Comparison of ENCODE assay signal across 14 cellular contexts in genomic region chr21:43312751-43313169, GRCh38.
DNase-seq lines count a peak whose midpoint lies in the region; ATAC-seq and TF ChIP-seq lines count a peak whose summit lies in the region.
"Had no signal": no experiment of that assay in that cellular context is flagged by ENCODE, and none has a peak within 500 bp of the region (broad histone marks: within the 10 kb centered on the region; RNA-seq: fewer than 3 reads in every experiment).

No MANE protein-coding gene starts in this region.

- DNase-seq in activated CD8-positive, alpha-beta T cell treated with anti-CD3 and anti-CD28 coated beads, Interleukin-2, amount 10 ng/mL, durations not matched to agents 7 days and 5 days = peak; percentile 47
- DNase-seq in activated CD8-positive, alpha-beta T cell treated with anti-CD3 and anti-CD28 coated beads for 36 hours = no peak
- no peak for DNase-seq in RWPE2 (ENCODE audit: low spot score)
- peak; percentile 81 for DNase-seq in stomach
- DNase-seq in amygdala (lab: John Stamatoyannopoulos, UW) = no peak
- DNase-seq in midbrain (lab: John Stamatoyannopoulos, UW) = no peak
- no peak for DNase-seq in T-cell
- DNase-seq: islet precursor cell, naive B cell, NCI-H446 treated with DMSO at 0.1 percent for 48 hours, sigmoid colon had no signal

- no peaks in the 10 kb centered on the region for H3K9me3 ChIP-seq in RWPE2 (ENCODE audit: severe bottlenecking)
- H3K9me3 ChIP-seq in stomach = peaks cover 0 to 4% (median 2%) of the 10 kb centered on the region in 4 donors

- no peaks in the 10 kb centered on the region for H3K36me3 ChIP-seq in RWPE2 (ENCODE audit: low read depth)
- no peaks in the 10 kb centered on the region for H3K36me3 ChIP-seq in stomach
- H3K36me3 ChIP-seq: sigmoid colon, tibial nerve had no signal

- intact Hi-C loops in activated CD8-positive, alpha-beta T cell treated with anti-CD3 and anti-CD28 coated beads for 36 hours (cut with micrococcal nuclease) = no loop called here
- intact Hi-C loops in stomach (cut with DNase I; ENCODE audit: low total_unique reads) = no loop called here

- H3K27me3 Mint-ChIP-seq in activated CD8-positive, alpha-beta T cell treated with anti-CD3 and anti-CD28 coated beads, Interleukin-2, amount 10 ng/mL, durations not matched to agents 7 days and 5 days (ENCODE audit: low read depth) = no peaks in the 10 kb centered on the region
- H3K27me3 Mint-ChIP-seq in activated CD8-positive, alpha-beta T cell treated with anti-CD3 and anti-CD28 coated beads for 36 hours = peaks cover 2% of the 10 kb centered on the region
- peaks cover 10 to 17% of the 10 kb centered on the region in 2 donors for H3K27me3 Mint-ChIP-seq in T-cell

- H3K27ac Mint-ChIP-seq in activated CD8-positive, alpha-beta T cell treated with anti-CD3 and anti-CD28 coated beads, Interleukin-2, amount 10 ng/mL, durations not matched to agents 7 days and 5 days = peak overlapping the region; percentile 83
- no peak overlapping the region for H3K27ac Mint-ChIP-seq in activated CD8-positive, alpha-beta T cell treated with anti-CD3 and anti-CD28 coated beads for 36 hours
- H3K27ac Mint-ChIP-seq in T-cell = no peak overlapping the region
- H3K27ac Mint-ChIP-seq: activated naive CD4-positive, alpha-beta T cell treated with anti-CD3 and anti-CD28 coated beads, Interleukin-2, amount 50 U/mL, for 72 hours had no signal

- no peak for TF ChIP-seq EP300 in stomach (IDR thresholded peaks at IDR 0.05)

- H3K4me3 ChIP-seq in RWPE2 (ENCODE audit: severe bottlenecking) (no peak overlapping the region), stomach (no peak overlapping the region)
- H3K4me3 ChIP-seq: sigmoid colon, tibial nerve had no signal

- H3K9me3 Mint-ChIP-seq in activated CD8-positive, alpha-beta T cell treated with anti-CD3 and anti-CD28 coated beads, Interleukin-2, amount 10 ng/mL, durations not matched to agents 7 days and 5 days (ENCODE audit: insufficient read depth) = peaks cover 4% of the 10 kb centered on the region
- H3K9me3 Mint-ChIP-seq in activated CD8-positive, alpha-beta T cell treated with anti-CD3 and anti-CD28 coated beads for 36 hours = no peaks in the 10 kb centered on the region
- H3K9me3 Mint-ChIP-seq in T-cell = peaks cover 0 to 4% (median 0%) of the 10 kb centered on the region in 3 donors
- H3K9me3 Mint-ChIP-seq: activated naive CD4-positive, alpha-beta T cell treated with anti-CD3 and anti-CD28 coated beads, Interleukin-2, amount 50 U/mL, for 72 hours had no signal

- no peak for TF ChIP-seq POLR2A in stomach (IDR thresholded peaks at IDR 0.05)

- peak; percentile 55 for ATAC-seq in activated CD8-positive, alpha-beta T cell treated with anti-CD3 and anti-CD28 coated beads, Interleukin-2, amount 10 ng/mL, durations not matched to agents 7 days and 5 days
- no peak for ATAC-seq in activated CD8-positive, alpha-beta T cell treated with anti-CD3 and anti-CD28 coated beads for 36 hours
- peak; percentile 63 for ATAC-seq in HG03095 (IDR thresholded peaks at IDR 0.05; ENCODE audit: unreplicated experiment)
- ATAC-seq in RWPE2 (ENCODE audit: low read depth) = no peak
- no peak for ATAC-seq in T-cell (replicated peaks in 1 of 4)
- ATAC-seq: activated naive CD4-positive, alpha-beta T cell treated with anti-CD3 and anti-CD28 coated beads, Interleukin-2, amount 50 U/mL, for 72 hours had no signal

- peaks cover 7% of the 10 kb centered on the region for H3K36me3 Mint-ChIP-seq in activated CD8-positive, alpha-beta T cell treated with anti-CD3 and anti-CD28 coated beads, Interleukin-2, amount 10 ng/mL, durations not matched to agents 7 days and 5 days (ENCODE audit: low read depth)
- no peaks in the 10 kb centered on the region for H3K36me3 Mint-ChIP-seq in activated CD8-positive, alpha-beta T cell treated with anti-CD3 and anti-CD28 coated beads for 36 hours (ENCODE audit: low read depth)
- H3K36me3 Mint-ChIP-seq in T-cell = no peaks in the 10 kb centered on the region
- H3K36me3 Mint-ChIP-seq: activated naive CD4-positive, alpha-beta T cell treated with anti-CD3 and anti-CD28 coated beads, Interleukin-2, amount 50 U/mL, for 72 hours had no signal

- H3K4me1 ChIP-seq in RWPE2 (ENCODE audit: insufficient read depth, poor library complexity, severe bottlenecking) = peaks cover 12% of the 10 kb centered on the region
- peaks cover 18 to 47% (median 28%) of the 10 kb centered on the region in 4 donors for H3K4me1 ChIP-seq in stomach
- H3K4me1 ChIP-seq: sigmoid colon had no signal

- CTCF ChIA-PET in activated CD8-positive, alpha-beta T cell treated with anti-CD3 and anti-CD28 coated beads, Interleukin-2, amount 10 ng/mL, durations not matched to agents 7 days and 5 days (lab: Charles Lee) = no interaction called here
- CTCF ChIA-PET in activated CD8-positive, alpha-beta T cell treated with anti-CD3 and anti-CD28 coated beads for 36 hours (lab: Charles Lee) = no interaction called here
- CTCF ChIA-PET in T-cell (lab: Charles Lee) = interaction anchor here in 1 of 2 donors (0.5 kb wide), 1 partner anchor 317 kb away, joined by 4 read pairs; no protein-coding TSS in a partner anchor

- H3K4me3 Mint-ChIP-seq in activated CD8-positive, alpha-beta T cell treated with anti-CD3 and anti-CD28 coated beads, Interleukin-2, amount 10 ng/mL, durations not matched to agents 7 days and 5 days = no peak overlapping the region
- no peak overlapping the region for H3K4me3 Mint-ChIP-seq in activated CD8-positive, alpha-beta T cell treated with anti-CD3 and anti-CD28 coated beads for 36 hours
- H3K4me3 Mint-ChIP-seq in T-cell = no peak overlapping the region

- peak overlapping the region; percentile 18 for H3K27ac ChIP-seq in RWPE2 (ENCODE audit: poor library complexity, severe bottlenecking)
- peak overlapping the region; percentile 23 to 81 (median 73) for H3K27ac ChIP-seq in stomach
- H3K27ac ChIP-seq: sigmoid colon had no signal

- no peak for TF ChIP-seq CTCF in activated CD8-positive, alpha-beta T cell treated with anti-CD3 and anti-CD28 coated beads for 36 hours (IDR thresholded peaks at IDR 0.05)
- TF ChIP-seq CTCF in RWPE2 (IDR thresholded peaks at IDR 0.05; ENCODE audit: poor library complexity, severe bottlenecking) (no peak), stomach (IDR thresholded peaks at IDR 0.05) (peak in 1 of 7 experiments; percentile 6)

- H3K4me1 Mint-ChIP-seq in activated CD8-positive, alpha-beta T cell treated with anti-CD3 and anti-CD28 coated beads, Interleukin-2, amount 10 ng/mL, durations not matched to agents 7 days and 5 days (ENCODE audit: low read depth) = peaks cover 58% of the 10 kb centered on the region
- no peaks in the 10 kb centered on the region for H3K4me1 Mint-ChIP-seq in activated CD8-positive, alpha-beta T cell treated with anti-CD3 and anti-CD28 coated beads for 36 hours (ENCODE audit: low read depth)
- peaks cover 0 to 6% (median 2%) of the 10 kb centered on the region in 3 donors for H3K4me1 Mint-ChIP-seq in T-cell

- POLR2A ChIA-PET in activated CD8-positive, alpha-beta T cell treated with anti-CD3 and anti-CD28 coated beads, Interleukin-2, amount 10 ng/mL, durations not matched to agents 7 days and 5 days (lab: Charles Lee) = interaction anchor here (0.7 kb wide), 1 partner anchor 40 kb away, joined by 4 read pairs; no protein-coding TSS in a partner anchor
- POLR2A ChIA-PET in activated CD8-positive, alpha-beta T cell treated with anti-CD3 and anti-CD28 coated beads for 36 hours (lab: Charles Lee) = no interaction called here
- POLR2A ChIA-PET in T-cell (lab: Charles Lee) = no interaction called here

- H3K27me3 ChIP-seq in RWPE2 (ENCODE audit: insufficient read depth, poor library complexity, severe bottlenecking) (no peaks in the 10 kb centered on the region), stomach (peaks cover 0 to 16% (median 0%) of the 10 kb centered on the region in 3 donors)

- 38 to 53% (median 46%) methylated on average over 6 of the region's 6 CpGs for WGBS in stomach, 5 donors

Comparison
In these comparisons a context has a peak if more than half of its experiments do, and no peak if none do; other contexts are left out.
1. ATAC-seq: peak in activated CD8-positive, alpha-beta T cell treated with anti-CD3 and anti-CD28 coated beads, Interleukin-2, amount 10 ng/mL, durations not matched to agents 7 days and 5 days (single experiment) and HG03095 (single experiment); none in activated CD8-positive, alpha-beta T cell treated with anti-CD3 and anti-CD28 coated beads for 36 hours (single experiment), RWPE2 (single experiment) and T-cell (0 of 4).
2. DNase-seq: peak in activated CD8-positive, alpha-beta T cell treated with anti-CD3 and anti-CD28 coated beads, Interleukin-2, amount 10 ng/mL, durations not matched to agents 7 days and 5 days (single experiment) and stomach (single experiment); none in activated CD8-positive, alpha-beta T cell treated with anti-CD3 and anti-CD28 coated beads for 36 hours (single experiment), RWPE2 (single experiment), amygdala (0 of 56), midbrain (single experiment) and T-cell (0 of 34).